8 cellular contexts compared by ENCODE assay signal in genomic region chr19:49327878-49328544, GRCh38. TPM values are rescaled to one million over a fixed set of nuclear protein-coding genes. Genes with fewer than 3 reads are reported as not detected.
DNase-seq lines count a peak whose midpoint lies in the region; ATAC-seq and TF ChIP-seq lines count a peak whose summit lies in the region.

No MANE protein-coding gene starts in this region.

- peak overlapping the region; percentile 80 for H3K27ac Mint-ChIP-seq in activated naive CD8-positive, alpha-beta T cell treated with anti-CD3 and anti-CD28 coated beads, Interleukin-2, amount 50 U/mL, for 24 hours

- no peak overlapping the region for H3K4me3 Mint-ChIP-seq in activated naive CD8-positive, alpha-beta T cell treated with anti-CD3 and anti-CD28 coated beads, Interleukin-2, amount 50 U/mL, for 24 hours

- H3K9me3 ChIP-seq in right lobe of liver = no peaks in the 10 kb centered on the region

- H3K27ac ChIP-seq in right lobe of liver = no peak overlapping the region

- TF ChIP-seq CTCF in right lobe of liver (IDR thresholded peaks at IDR 0.05) = peak; percentile 62 to 73 (median 68)

- no peaks in the 10 kb centered on the region for H3K36me3 ChIP-seq in right lobe of liver

- no peaks in the 10 kb centered on the region for H3K27me3 ChIP-seq in right lobe of liver

- H3K36me3 Mint-ChIP-seq in activated naive CD8-positive, alpha-beta T cell treated with anti-CD3 and anti-CD28 coated beads, Interleukin-2, amount 50 U/mL, for 24 hours (ENCODE audit: low read depth) = peaks cover 12% of the 10 kb centered on the region

- H3K27me3 Mint-ChIP-seq in activated naive CD8-positive, alpha-beta T cell treated with anti-CD3 and anti-CD28 coated beads, Interleukin-2, amount 50 U/mL, for 24 hours = no peaks in the 10 kb centered on the region

- H3K9me3 Mint-ChIP-seq in activated naive CD8-positive, alpha-beta T cell treated with anti-CD3 and anti-CD28 coated beads, Interleukin-2, amount 50 U/mL, for 24 hours = no peaks in the 10 kb centered on the region

- 31% methylated on average over 2 of the region's 2 CpGs for WGBS in right lobe of liver (ENCODE audit: insufficient coverage, low coverage, low lambda C conversion rate, missing lambda C conversion rate)

- intact Hi-C loops in right lobe of liver (cut with DNase I) = no loop called here

- DNase-seq in SIG-M5 treated with dmso at 0.1 percent for 504 hours (lab: John Stamatoyannopoulos, UW; ENCODE audit: unreplicated experiment) = peak; percentile 41
- DNase-seq in SIG-M5 (lab: John Stamatoyannopoulos, UW) = no peak
- DNase-seq in OCI-M1 (lab: John Stamatoyannopoulos, UW) = peak; percentile 82
- peak; percentile 56 for DNase-seq in activated naive CD8-positive, alpha-beta T cell treated with anti-CD3 and anti-CD28 coated beads, Interleukin-2, amount 50 U/mL, for 24 hours
- no peak for DNase-seq in right lobe of liver
- peak; percentile 22 for DNase-seq in ureter (ENCODE audit: low spot score)
- no peak for DNase-seq in SK-N-DZ (ENCODE audit: low spot score)

- H3K4me1 Mint-ChIP-seq in activated naive CD8-positive, alpha-beta T cell treated with anti-CD3 and anti-CD28 coated beads, Interleukin-2, amount 50 U/mL, for 24 hours = peaks cover 65% of the 10 kb centered on the region

- TF ChIP-seq POLR2A in right lobe of liver (IDR thresholded peaks at IDR 0.05) = no peak

- no peak overlapping the region for H3K4me3 ChIP-seq in right lobe of liver

- ATAC-seq in activated naive CD8-positive, alpha-beta T cell treated with anti-CD3 and anti-CD28 coated beads, Interleukin-2, amount 50 U/mL, for 24 hours = peak; percentile 29
- peak; percentile 38 to 58 (median 46) for ATAC-seq in right lobe of liver
- no peak for ATAC-seq in HG02642 (IDR thresholded peaks at IDR 0.05; ENCODE audit: poor library complexity, unreplicated experiment)

- peaks cover 0 to 14% (median 3%) of the 10 kb centered on the region in 4 donors for H3K4me1 ChIP-seq in right lobe of liver

RNA-seq across cellular contexts. Expression of gene SLC6A16, which starts 3.0 kb away (rescaled TPM):
- total RNA-seq in right lobe of liver = 1 to 10 TPM in 4 of 6 experiments, under 1 TPM in 2; 0.25 to 4.6 (median 2.4) TPM
- 2.2 TPM for total RNA-seq in ureter
- 0.05 and 0.13 TPM in 2 replicates for polyA plus RNA-seq in SK-N-DZ (2014; cell fraction: cytosol; rRNA removed)
- polyA plus RNA-seq in SK-N-DZ (2014; cell fraction: nucleus; rRNA removed) = 0.40 and 0.47 TPM in 2 replicates

RNA-seq across cellular contexts. Expression of gene CD37, which starts 7.2 kb away (rescaled TPM):
- total RNA-seq in right lobe of liver = 1 to 10 TPM; 1.1 to 5.0 (median 3.5) TPM
- total RNA-seq in ureter = 11.0 TPM
- not detected in 2 replicates for polyA plus RNA-seq in SK-N-DZ (2014; cell fraction: cytosol; rRNA removed)
- polyA plus RNA-seq in SK-N-DZ (2014; cell fraction: nucleus; rRNA removed) = not detected in 2 replicates

RNA-seq across cellular contexts. Expression of gene TEAD2, which starts 34.2 kb away (rescaled TPM):
- total RNA-seq in right lobe of liver = 1 to 10 TPM; 3.3 to 8.9 (median 5.3) TPM
- 22.9 TPM for total RNA-seq in ureter
- 20.1 and 28.3 TPM in 2 replicates for polyA plus RNA-seq in SK-N-DZ (2014; cell fraction: cytosol; rRNA removed)
- polyA plus RNA-seq in SK-N-DZ (2014; cell fraction: nucleus; rRNA removed) = 14.1 and 16.2 TPM in 2 replicates

RNA-seq across cellular contexts. Expression of gene DKKL1, which starts 35.7 kb away (rescaled TPM):
- total RNA-seq in right lobe of liver = not detected
- total RNA-seq in ureter = 0.62 TPM
- not detected in 2 replicates for polyA plus RNA-seq in SK-N-DZ (2014; cell fraction: cytosol; rRNA removed)
- polyA plus RNA-seq in SK-N-DZ (2014; cell fraction: nucleus; rRNA removed) = not detected in 2 replicates

Comparison
In these comparisons a context has a peak if more than half of its experiments do, and no peak if none do; other contexts are left out.
1. DNase-seq: peak in SIG-M5 treated with dmso at 0.1 percent for 504 hours (single experiment), OCI-M1 (single experiment), activated naive CD8-positive, alpha-beta T cell treated with anti-CD3 and anti-CD28 coated beads, Interleukin-2, amount 50 U/mL, for 24 hours (single experiment) and ureter (single experiment); none in SIG-M5 (single experiment), right lobe of liver (0 of 3) and SK-N-DZ (single experiment).